8 cellular contexts compared by ENCODE assay signal in the genomic region with DNA sequence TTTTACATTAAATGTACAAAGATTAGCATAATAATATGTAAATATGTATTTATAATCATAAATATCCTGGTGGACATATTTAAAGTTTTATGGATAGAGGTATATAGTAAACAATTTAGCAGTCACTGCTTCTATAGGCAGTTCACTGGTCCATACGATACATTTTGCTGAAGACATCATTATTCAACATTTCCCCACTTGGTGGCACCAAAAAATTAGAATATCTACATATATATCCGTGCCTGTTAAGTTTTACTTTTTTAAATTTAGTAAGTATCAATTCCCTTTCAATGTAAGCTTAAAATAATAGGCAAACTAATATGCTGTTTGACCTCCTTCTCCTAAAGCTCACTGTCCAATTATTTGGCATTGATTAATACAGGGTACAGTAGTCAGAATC.
DNase-seq lines count a peak whose midpoint lies in the region; ATAC-seq and TF ChIP-seq lines count a peak whose summit lies in the region.

No MANE protein-coding gene starts in this region.

- H3K4me3 Mint-ChIP-seq in mesothelial cell of epicardium, result no peak overlapping the region

- ATAC-seq in GM19452 (IDR thresholded peaks at IDR 0.05; ENCODE audit: unreplicated experiment) (peak; percentile 72), GM21526 (IDR thresholded peaks at IDR 0.05; ENCODE audit: low FRiP score, unreplicated experiment) (no peak)

- DNase-seq in BE2C (no peak), KG1 (lab: John Stamatoyannopoulos, UW) (peak; percentile 36), epithelial cell of esophagus (ENCODE audit: low read depth) (peak; percentile 4), mesothelial cell of epicardium (ENCODE audit: low spot score in 2 of 2, unreplicated experiment in 2 of 2) (no peak), NCI-H1092 (lab: John Stamatoyannopoulos, UW) (no peak), HPDE6-E6E7 (ENCODE audit: extremely low spot score) (no peak)

- H3K4me1 Mint-ChIP-seq in mesothelial cell of epicardium, result no peaks in the 10 kb centered on the region

- H3K9me3 ChIP-seq in BE2C, result no peaks in the 10 kb centered on the region

- peak; percentile 42 for TF ChIP-seq CTCF in BE2C (IDR thresholded peaks at IDR 0.05; ENCODE audit: low read depth, low read length)
- no peak for TF ChIP-seq CTCF in epithelial cell of esophagus (IDR thresholded peaks at IDR 0.05; ENCODE audit: insufficient read depth, low read depth, low read length, missing control alignments)
- TF ChIP-seq CTCF in mesothelial cell of epicardium (IDR thresholded peaks at IDR 0.05; ENCODE audit: unreplicated experiment), result no peak

- no peaks in the 10 kb centered on the region for H3K36me3 ChIP-seq in BE2C

- no peaks in the 10 kb centered on the region for H3K27me3 ChIP-seq in BE2C

- no peaks in the 10 kb centered on the region for H3K27me3 Mint-ChIP-seq in mesothelial cell of epicardium (ENCODE audit: low read depth)

- H3K4me3 ChIP-seq in BE2C (ENCODE audit: low read depth, low read length), result no peak overlapping the region
- H3K4me3 ChIP-seq in epithelial cell of esophagus (ENCODE audit: low read length), result no peak overlapping the region

- peaks cover 15% of the 10 kb centered on the region for H3K36me3 Mint-ChIP-seq in mesothelial cell of epicardium

- no peak overlapping the region for H3K27ac Mint-ChIP-seq in mesothelial cell of epicardium

- H3K9me3 Mint-ChIP-seq in mesothelial cell of epicardium, result peaks cover 8% of the 10 kb centered on the region

- peaks cover 4% of the 10 kb centered on the region for H3K4me1 ChIP-seq in BE2C

Comparison
In these comparisons a context has a peak if more than half of its experiments do, and no peak if none do; other contexts are left out.
1. DNase-seq: peak in KG1 (single experiment) and epithelial cell of esophagus (single experiment); none in BE2C (single experiment), mesothelial cell of epicardium (0 of 2), NCI-H1092 (single experiment) and HPDE6-E6E7 (single experiment).